ENCODE assay signal across 20 cellular contexts in genomic region chr6:159071843-159072769, GRCh38.
"Had no signal": no experiment of that assay in that cellular context is flagged by ENCODE, and none has a peak within 500 bp of the region (broad histone marks: within the 10 kb centered on the region; RNA-seq: fewer than 3 reads in every experiment).

No MANE protein-coding gene starts in this region.

- H3K27me3 ChIP-seq: body of pancreas, gastrocnemius medialis had no signal

- H3K4me3 Mint-ChIP-seq: activated naive CD4-positive, alpha-beta T cell treated with anti-CD3 and anti-CD28 coated beads, Interleukin-2, amount 50 U/mL, for 24 hours had no signal

- H3K36me3 Mint-ChIP-seq: activated naive CD4-positive, alpha-beta T cell treated with anti-CD3 and anti-CD28 coated beads, Interleukin-2, amount 50 U/mL, for 24 hours had no signal

- H3K27ac Mint-ChIP-seq: activated naive CD4-positive, alpha-beta T cell treated with anti-CD3 and anti-CD28 coated beads, Interleukin-2, amount 50 U/mL, for 24 hours; nephron had no signal

- H3K9me3 ChIP-seq: body of pancreas, gastrocnemius medialis, left ventricle myocardium inferior, stomach had no signal

- H3K4me1 ChIP-seq: body of pancreas, gastrocnemius medialis, left ventricle myocardium inferior had no signal

- H3K4me3 ChIP-seq: body of pancreas, coronary artery, gastrocnemius medialis, left ventricle myocardium inferior, stomach had no signal

- ATAC-seq: body of pancreas, esophagus mucosa, gastrocnemius medialis had no signal

- H3K9me3 Mint-ChIP-seq: activated naive CD4-positive, alpha-beta T cell treated with anti-CD3 and anti-CD28 coated beads, Interleukin-2, amount 50 U/mL, for 24 hours; nephron had no signal

- H3K36me3 ChIP-seq: gastrocnemius medialis, left ventricle myocardium inferior, stomach had no signal

- H3K27me3 Mint-ChIP-seq: activated naive CD4-positive, alpha-beta T cell treated with anti-CD3 and anti-CD28 coated beads, Interleukin-2, amount 50 U/mL, for 24 hours had no signal

- DNase-seq: activated CD4-positive, CD25-positive, alpha-beta regulatory T cell treated with anti-CD3 and anti-CD28 coated beads, Interleukin-2, amount 50 U/mL, for 72 hours; activated effector memory CD4-positive, alpha-beta T cell treated with anti-CD3 and anti-CD28 coated beads, Interleukin-2, amount 50 U/mL, for 16 hours; amygdala; body of pancreas; gastrocnemius medialis; left ventricle myocardium inferior; mammary epithelial cell; midbrain; occipital lobe; stimulated activated CD4-positive, alpha-beta T cell treated with anti-CD3 and anti-CD28 coated beads, Interleukin-12 subunit alpha, Interleukin-12 subunit beta, amount 100 ng/mL, for 4 hours; stimulated activated CD4-positive, alpha-beta T cell treated with anti-CD3 and anti-CD28 coated beads, Interleukin-1b, Interleukin-23, amount 100 ng/mL, for 48 hours; stomach; SW 1271; T-helper 2 cell; trophoblast cell had no signal

- H3K27ac ChIP-seq: body of pancreas, coronary artery, gastrocnemius medialis, left ventricle myocardium inferior, stomach, VCaP had no signal
